ENCODE assay signal across 8 cellular contexts in genomic region chr19:47699360-47699917, GRCh38. TPM values are rescaled to one million over a fixed set of nuclear protein-coding genes. Genes with fewer than 3 reads are reported as not detected.
DNase-seq lines count a peak whose midpoint lies in the region; ATAC-seq and TF ChIP-seq lines count a peak whose summit lies in the region.

No MANE protein-coding gene starts in this region.

- peak; percentile 71 for ATAC-seq in HCT116
- no peak for ATAC-seq in HG03460 (IDR thresholded peaks at IDR 0.05; ENCODE audit: unreplicated experiment)
- ATAC-seq in HG02840 (IDR thresholded peaks at IDR 0.05; ENCODE audit: low FRiP score, unreplicated experiment) = no peak

- H3K27ac ChIP-seq in HCT116 (ENCODE audit: low read depth, low read length) (no peak overlapping the region), SK-N-SH (ENCODE audit: low read depth in 2 of 2, low read length in 1 of 2) (no peak overlapping the region), adrenal gland (no peak overlapping the region), hepatocyte (no peak overlapping the region)

- TF ChIP-seq CTCF in HCT116 (IDR thresholded peaks at IDR 0.05 in 2 of 3, conservative IDR thresholded peaks at IDR 0.05 in 1 of 3; ENCODE audit: borderline replicate concordance in 1 of 3, insufficient read depth in 1 of 3, low read depth in 2 of 3, low read length in 2 of 3) (peak; percentile 61 to 95 (median 86); a peak in 5 of 6 replicates), SK-N-SH (IDR thresholded peaks at IDR 0.05) (peak; percentile 77), adrenal gland (IDR thresholded peaks at IDR 0.05) (peak; percentile 58 to 80 (median 75)), hepatocyte (IDR thresholded peaks at IDR 0.05; ENCODE audit: poor library complexity) (peak; percentile 56)

- peaks cover 5% of the 10 kb centered on the region for H3F3A ChIP-seq in SK-N-SH (replicated peaks; ENCODE audit: insufficient read depth)

- RAD21 ChIA-PET in HCT116 (lab: Charles Lee; ENCODE audit: low non-redundant PET in 1 of 2, low total read pairs in 2 of 2, uncharacterized antibody in 2 of 2, unreplicated experiment in 2 of 2) = interaction anchor here in 1 of 2 experiments (1.0 kb wide), 1 partner anchor 263 kb away, joined by 3 read pairs; no protein-coding TSS in a partner anchor

- H3K36me3 ChIP-seq in HCT116 (ENCODE audit: control insufficient read depth in 1 of 2, insufficient read depth in 2 of 2, low read length in 2 of 2) = peaks cover 7 to 10% of the 10 kb centered on the region in 2 experiments; a peak in 3 of 4 replicates
- peaks cover 16 to 22% of the 10 kb centered on the region in 2 experiments for H3K36me3 ChIP-seq in SK-N-SH (replicated peaks in 1 of 2; ENCODE audit: control insufficient read depth in 1 of 2, insufficient read depth in 2 of 2, low read length in 1 of 2)
- H3K36me3 ChIP-seq in adrenal gland (replicated peaks in 1 of 2) = peaks cover 0 to 39% of the 10 kb centered on the region in 2 donors
- no peaks in the 10 kb centered on the region for H3K36me3 ChIP-seq in hepatocyte (replicated peaks; ENCODE audit: insufficient read depth, low read depth)

- TF ChIP-seq EP300 in SK-N-SH (IDR thresholded peaks at IDR 0.05; ENCODE audit: borderline replicate concordance in 1 of 2, low read depth in 1 of 2, low read length in 1 of 2) = no peak

- whole genome bisulfite sequencing in SK-N-SH (ENCODE audit: low lambda C conversion rate) = 60% methylated on average over 9 of the region's 9 CpGs
- 48 to 60% (median 57%) methylated on average over 7 to 9 of the region's 9 CpGs for WGBS in adrenal gland, 4 donors
- 76% methylated on average over 8 of the region's 9 CpGs for WGBS in hepatocyte (ENCODE audit: low lambda C conversion rate, missing lambda C conversion rate)

- TF ChIP-seq RAD21 in HCT116 (IDR thresholded peaks at IDR 0.05; ENCODE audit: low read depth) (peak; percentile 75), SK-N-SH (IDR thresholded peaks at IDR 0.05; ENCODE audit: low read length) (peak; percentile 76)

- no TSS peak for BruUV-seq in HCT116 (replicated peaks; lab: Mats Ljungman, UMichigan)

- H3K9me3 ChIP-seq in HCT116 (ENCODE audit: control insufficient read depth in 1 of 2, insufficient read depth in 1 of 2, low read depth in 1 of 2, low read length in 2 of 2) (no peaks in the 10 kb centered on the region), SK-N-SH (no peaks in the 10 kb centered on the region), adrenal gland (replicated peaks in 1 of 3) (no peaks in the 10 kb centered on the region), hepatocyte (ENCODE audit: low read depth) (no peaks in the 10 kb centered on the region)

- H3K4me1 ChIP-seq in HCT116 (ENCODE audit: control insufficient read depth in 1 of 2, insufficient read depth in 2 of 2, low read length in 2 of 2) (peaks cover 3 to 8% of the 10 kb centered on the region in 2 experiments; a peak in 3 of 4 replicates), SK-N-SH (ENCODE audit: control insufficient read depth in 1 of 2, insufficient read depth in 2 of 2, low read depth in 1 of 2, low read length in 1 of 2) (no peaks in the 10 kb centered on the region; a peak in 1 of 4 replicates), adrenal gland (replicated peaks in 1 of 2) (peaks cover 4 to 6% of the 10 kb centered on the region in 2 donors), hepatocyte (ENCODE audit: insufficient read depth) (no peaks in the 10 kb centered on the region)

- H2AFZ ChIP-seq in HCT116 (ENCODE audit: low read depth, low read length, poor library complexity, severe bottlenecking) = no peak overlapping the region
- H2AFZ ChIP-seq in SK-N-SH (ENCODE audit: low read depth) = no peak overlapping the region
- no peak overlapping the region for H2AFZ ChIP-seq in hepatocyte

- H3K4me3 ChIP-seq in HCT116 (replicated peaks in 1 of 2; ENCODE audit: low read depth in 1 of 2, low read length in 2 of 2) (no peak overlapping the region), SK-N-SH (ENCODE audit: low read depth in 2 of 2, low read length in 1 of 2) (no peak overlapping the region; a peak in 1 of 4 replicates), adrenal gland (no peak overlapping the region), hepatocyte (no peak overlapping the region)

- CTCF ChIA-PET in HCT116 (lab: Charles Lee) (interaction anchor here (1.0 to 3.1 kb wide), 8 partner anchors 13 to 271 kb away, joined by 4 to 38 read pairs (median 7); partner anchors contain the start of genes EHD2, KPTN and NAPA), SK-N-SH (lab: Yijun Ruan, JAX) (interaction anchor here (0.6 to 23.1 kb wide), 37 partner anchors 10 to 424 kb away, joined by 3 to 475 read pairs (median 5); partner anchors contain the start of genes EHD2, KPTN, NAPA and NOP53)

- H3K9me2 ChIP-seq in HCT116 (ENCODE audit: insufficient read depth) (no peaks in the 10 kb centered on the region), SK-N-SH (no peaks in the 10 kb centered on the region), hepatocyte (replicated peaks; ENCODE audit: insufficient read depth) (no peaks in the 10 kb centered on the region)

- H3K4me2 ChIP-seq in HCT116 (ENCODE audit: low read length) (no peak overlapping the region), SK-N-SH (no peak overlapping the region), hepatocyte (no peak overlapping the region)

- POLR2A ChIA-PET in HCT116 (lab: Charles Lee) (no interaction called here), SK-N-SH (lab: Yijun Ruan, JAX) (interaction anchor here (0.6 kb wide), 1 partner anchor 20 kb away, joined by 3 read pairs; no protein-coding TSS in a partner anchor)

- H4K20me1 ChIP-seq in HCT116 (ENCODE audit: insufficient read depth) (no peaks in the 10 kb centered on the region), SK-N-SH (ENCODE audit: insufficient read depth) (0 out of 2 replicates have a peak, but pooled peaks cover 6% of the 10 kb centered on the region), hepatocyte (ENCODE audit: insufficient read depth, poor library complexity, severe bottlenecking) (no peaks in the 10 kb centered on the region)

- H3K27me3 ChIP-seq in HCT116 (ENCODE audit: insufficient read depth, low read length) (no peaks in the 10 kb centered on the region), SK-N-SH (ENCODE audit: insufficient read depth) (no peaks in the 10 kb centered on the region), adrenal gland (no peaks in the 10 kb centered on the region), hepatocyte (no peaks in the 10 kb centered on the region)

- DNase-seq in CD1c-positive myeloid dendritic cell (ENCODE audit: extremely low spot score) (peak; percentile 41), HCT116 (ENCODE audit: low read depth, low spot score) (no peak), SK-N-SH (peak; percentile 95), adrenal gland (peak in 6 of 7 donors; percentile 59 to 78 (median 69)), hepatocyte (ENCODE audit: low spot score) (peak; percentile 69)
- peak; percentile 34 to 53 for DNase-seq in stimulated activated CD4-positive, alpha-beta T cell treated with anti-CD3 and anti-CD28 coated beads, Interleukin-4, amount 100 ng/mL, for 4 hours

- TF ChIP-seq POLR2A in HCT116 (IDR thresholded peaks at IDR 0.05; ENCODE audit: borderline replicate concordance, extremely low read depth, insufficient read depth, insufficient read length) (no peak), adrenal gland (IDR thresholded peaks at IDR 0.05) (no peak)

- H3K79me2 ChIP-seq in HCT116 (ENCODE audit: insufficient read depth, low read length) = no peaks in the 10 kb centered on the region
- H3K79me2 ChIP-seq in SK-N-SH (ENCODE audit: insufficient read depth) = no peaks in the 10 kb centered on the region
- H3K79me2 ChIP-seq in hepatocyte = no peaks in the 10 kb centered on the region

- intact Hi-C loops in HCT116 (cut with micrococcal nuclease) (loop anchor here (5.0 to 10.0 kb wide), 2 partner anchors 97 to 405 kb away; no protein-coding TSS in a partner anchor), adrenal gland (cut with DNase I) (loop anchor here (2.0 to 10.0 kb wide), 3 partner anchors 95 to 263 kb away; partner anchors contain the start of genes BICRA (in 1 of the 2) and NAPA (in 1 of the 2))

- H3K9ac ChIP-seq in HCT116 (ENCODE audit: low read length) (no peak overlapping the region), SK-N-SH (no peak overlapping the region)

TF ChIP-seq in HCT116, 20 proteins besides CTCF, POLR2A, EP300 and RAD21 (continues in another document):
- TF ChIP-seq POLR2AphosphoS5 (IDR thresholded peaks at IDR 0.05; ENCODE audit: low read depth, low read length) (no peak), SRF (IDR thresholded peaks at IDR 0.05; ENCODE audit: low read depth) (no peak)

TF ChIP-seq in SK-N-SH, 30 proteins besides CTCF, POLR2A, EP300 and RAD21:
- peak; percentile 64; the same call in 1 of the 2 replicates for TF ChIP-seq SMC3 (IDR thresholded peaks at IDR 0.05; ENCODE audit: low read depth, low read length)
- no peak for TF ChIP-seq TAF1 (IDR thresholded peaks at IDR 0.05; ENCODE audit: borderline replicate concordance, low read depth, low read length)

RNA-seq across cellular contexts. Expression of gene EHD2, which starts 13.8 kb away (rescaled TPM):
- total RNA-seq in HCT116 (2021; ENCODE audit: unreplicated experiment) (60.5 TPM), adrenal gland (100 to 1,000 TPM in 6 of 8 donors, 10 to 100 TPM in 2; 60.6 to 170 (median 123) TPM), hepatocyte (17.8 and 20.8 TPM in 2 replicates)
- polyA plus RNA-seq in HCT116 (2012) = 66.6 and 71.3 TPM in 2 replicates
- polyA plus RNA-seq in SK-N-SH (2012; rRNA removed) (26.3 and 55.5 TPM in 2 replicates), adrenal gland (100 to 1,000 TPM in 1 of 3 donors, 10 to 100 TPM in 2; 34.1 to 101 (median 73.4) TPM), hepatocyte (104 and 120 TPM in 2 replicates)
- polyA plus RNA-seq in SK-N-SH (2012; cell fraction: cytosol; rRNA removed) = 28.1 and 43.3 TPM in 2 replicates
- polyA plus RNA-seq in SK-N-SH (2012; cell fraction: nucleus; rRNA removed) = 47.4 and 49.0 TPM in 2 replicates

RNA-seq across cellular contexts. Expression of gene NOP53, which starts 45.9 kb away (rescaled TPM):
- 322 TPM for total RNA-seq in HCT116 (2021; ENCODE audit: unreplicated experiment)
- 333 and 353 TPM in 2 replicates for polyA plus RNA-seq in HCT116 (2012)
- polyA plus RNA-seq in SK-N-SH (2012; rRNA removed) = 198 and 275 TPM in 2 replicates
- polyA plus RNA-seq in SK-N-SH (2012; cell fraction: cytosol; rRNA removed) = 210 and 240 TPM in 2 replicates
- 139 and 241 TPM in 2 replicates for polyA plus RNA-seq in SK-N-SH (2012; cell fraction: nucleus; rRNA removed)
- total RNA-seq in adrenal gland = 100 to 1,000 TPM; 170 to 420 (median 325) TPM
- 100 to 1,000 TPM; 119 to 375 (median 359) TPM for polyA plus RNA-seq in adrenal gland
- total RNA-seq in hepatocyte = 93.3 and 139 TPM in 2 replicates
- polyA plus RNA-seq in hepatocyte = 91.5 and 96.7 TPM in 2 replicates
